Comparison of ENCODE assay signal across 8 cellular contexts in genomic region chr5:173056783-173057061, GRCh38. TPM values are rescaled to one million over a fixed set of nuclear protein-coding genes. Genes with fewer than 3 reads are reported as not detected.
DNase-seq lines count a peak whose midpoint lies in the region; ATAC-seq, FAIRE-seq and TF ChIP-seq lines count a peak whose summit lies in the region.

No MANE protein-coding gene starts in this region.

- no peaks in the 10 kb centered on the region for H3K9me3 ChIP-seq in RWPE2 (ENCODE audit: severe bottlenecking)
- H3K9me3 ChIP-seq in mucosa of stomach (ENCODE audit: control insufficient read depth, low read length) = no peaks in the 10 kb centered on the region
- H3K9me3 ChIP-seq in uterus = no peaks in the 10 kb centered on the region

- H3K27me3 ChIP-seq in RWPE2 (ENCODE audit: insufficient read depth, poor library complexity, severe bottlenecking) = no peaks in the 10 kb centered on the region
- no peaks in the 10 kb centered on the region for H3K27me3 ChIP-seq in mucosa of stomach (ENCODE audit: control insufficient read depth, insufficient read depth, low read length)
- H3K27me3 ChIP-seq in uterus = no peaks in the 10 kb centered on the region

- H3K9ac ChIP-seq in mucosa of stomach (ENCODE audit: low read length) = peak overlapping the region; percentile 78

- DNase-seq in RWPE2 (ENCODE audit: low spot score) (no peak), coronary artery (ENCODE audit: low spot score) (no peak), uterus (no peak), RCC 7860 (ENCODE audit: low spot score) (no peak)

- TF ChIP-seq POLR2A in uterus (IDR thresholded peaks at IDR 0.05) = no peak

- peak; percentile 23 for ATAC-seq in HG02938 (IDR thresholded peaks at IDR 0.05; ENCODE audit: unreplicated experiment)
- ATAC-seq in RWPE2 (ENCODE audit: low read depth) = peak; percentile 49

- intact Hi-C loops in uterus (cut with DNase I; ENCODE audit: low total_unique reads) = loop anchor here (10.0 kb wide), 1 partner anchor 72 kb away; the partner anchor contains the start of gene ATP6V0E1

- no peaks in the 10 kb centered on the region for H3K36me3 ChIP-seq in RWPE2 (ENCODE audit: low read depth)
- H3K36me3 ChIP-seq in mucosa of stomach (ENCODE audit: control insufficient read depth, insufficient read depth, low read length) = no peaks in the 10 kb centered on the region
- no peaks in the 10 kb centered on the region for H3K36me3 ChIP-seq in uterus

- H3K4me3 ChIP-seq in GM12875 (ENCODE audit: low read depth, low read length) (peak overlapping the region; percentile 65), RWPE2 (ENCODE audit: severe bottlenecking) (peak overlapping the region; percentile 84), coronary artery (peak overlapping the region; percentile 100), mucosa of stomach (ENCODE audit: low read length) (peak overlapping the region; percentile 78), uterus (peak overlapping the region; percentile 91 to 93)

- TF ChIP-seq CTCF in 22Rv1 (IDR thresholded peaks at IDR 0.05) (no peak), GM12875 (IDR thresholded peaks at IDR 0.05; ENCODE audit: borderline replicate concordance, insufficient read depth, low read depth, low read length) (no peak), RWPE2 (IDR thresholded peaks at IDR 0.05; ENCODE audit: poor library complexity, severe bottlenecking) (no peak), coronary artery (IDR thresholded peaks at IDR 0.05) (no peak), uterus (IDR thresholded peaks at IDR 0.05) (no peak)

- FAIRE-seq in RCC 7860 (lab: Jason Lieb, UNC) = no peak

- H3K4me1 ChIP-seq in RWPE2 (ENCODE audit: insufficient read depth, poor library complexity, severe bottlenecking) (peaks cover 8% of the 10 kb centered on the region), mucosa of stomach (ENCODE audit: control insufficient read depth, insufficient read depth, low read length) (peaks cover 5% of the 10 kb centered on the region), uterus (no peaks in the 10 kb centered on the region)

- H3K27ac ChIP-seq in 22Rv1 (peak overlapping the region; percentile 90), RWPE2 (ENCODE audit: poor library complexity, severe bottlenecking) (peak overlapping the region; percentile 77), coronary artery (peak overlapping the region; percentile 98 to 100), uterus (peak overlapping the region; percentile 94 to 99)

RNA-seq across cellular contexts. Expression of gene CREBRF, which starts 0.6 kb away (rescaled TPM):
- 10 to 100 TPM; 19.7 to 40.1 (median 35.2) TPM for total RNA-seq in uterus
